In genomic region chr19:33731886-33732285, GRCh38 we compare ENCODE assay signal across 20 cellular contexts.
DNase-seq lines count a peak whose midpoint lies in the region; ATAC-seq, FAIRE-seq and TF ChIP-seq lines count a peak whose summit lies in the region.
"Had no signal": no experiment of that assay in that cellular context is flagged by ENCODE, and none has a peak within 500 bp of the region (broad histone marks: within the 10 kb centered on the region; RNA-seq: fewer than 3 reads in every experiment).

No MANE protein-coding gene starts in this region.

- no peaks in the 10 kb centered on the region for H3K36me3 Mint-ChIP-seq in activated CD8-positive, alpha-beta T cell treated with anti-CD3 and anti-CD28 coated beads for 36 hours (ENCODE audit: low read depth)
- H3K36me3 Mint-ChIP-seq: CD4-positive, alpha-beta memory T cell had no signal

- intact Hi-C loops in kidney (cut with DNase I) = no loop called here
- intact Hi-C loops in spleen (cut with DNase I; ENCODE audit: low total_unique reads) = no loop called here
- intact Hi-C loops in activated CD8-positive, alpha-beta T cell treated with anti-CD3 and anti-CD28 coated beads for 36 hours (cut with micrococcal nuclease) = no loop called here

- POLR2A ChIA-PET in activated CD8-positive, alpha-beta T cell treated with anti-CD3 and anti-CD28 coated beads for 36 hours (lab: Charles Lee) = no interaction called here

- H3K9me3 ChIP-seq in kidney (ENCODE audit: control insufficient read depth in 1 of 2, low read length in 2 of 2) (peaks cover 0 to 6% of the 10 kb centered on the region in 2 donors), spleen (peaks cover 0 to 25% (median 14%) of the 10 kb centered on the region in 8 donors), Peyer's patch (no peaks in the 10 kb centered on the region)
- H3K9me3 ChIP-seq: BE2C had no signal

- no peak overlapping the region for H3K9ac ChIP-seq in kidney (ENCODE audit: low read length in 2 of 2)

- no peak for FAIRE-seq in kidney (lab: Jason Lieb, UNC)
- FAIRE-seq: D721Med, G401.6, GM12891 had no signal

- 53 to 78% (median 76%) methylated on average over 7 of the region's 7 CpGs for WGBS in spleen, 5 donors

- no peak overlapping the region for H3K4me3 Mint-ChIP-seq in activated CD8-positive, alpha-beta T cell treated with anti-CD3 and anti-CD28 coated beads for 36 hours
- H3K4me3 Mint-ChIP-seq: CD4-positive, alpha-beta memory T cell had no signal

- DNase-seq in NCI-H2227 treated with DMSO at 0.1 percent for 48 hours (lab: John Stamatoyannopoulos, UW) = peak; percentile 73
- peak; percentile 7 for DNase-seq in NCI-H69 (lab: John Stamatoyannopoulos, UW)
- DNase-seq in kidney = peak; percentile 13
- peak; percentile 42 for DNase-seq in spleen
- no peak for DNase-seq in HT-29 (ENCODE audit: low spot score)
- no peak for DNase-seq in Peyer's patch
- no peak for DNase-seq in activated CD8-positive, alpha-beta T cell treated with anti-CD3 and anti-CD28 coated beads for 36 hours
- DNase-seq: BE2C; CD4-positive, alpha-beta memory T cell; COR-L47; DMS153; DMS79 treated with DMSO at 0.1 percent for 48 hours; EL had no signal

- H3K27ac ChIP-seq in kidney (ENCODE audit: low read depth in 2 of 2, low read length in 2 of 2) (no peak overlapping the region), spleen (no peak overlapping the region), Peyer's patch (no peak overlapping the region)
- H3K27ac ChIP-seq: A549, C4-2B, HL-60 had no signal

- H3K4me1 ChIP-seq in kidney (ENCODE audit: control insufficient read depth in 1 of 2, insufficient read depth in 1 of 2, low read depth in 1 of 2, low read length in 2 of 2) (no peaks in the 10 kb centered on the region), spleen (no peaks in the 10 kb centered on the region), Peyer's patch (no peaks in the 10 kb centered on the region)
- H3K4me1 ChIP-seq: A549 had no signal

- no peak overlapping the region for H3K27ac Mint-ChIP-seq in activated CD8-positive, alpha-beta T cell treated with anti-CD3 and anti-CD28 coated beads for 36 hours
- H3K27ac Mint-ChIP-seq: CD4-positive, alpha-beta memory T cell had no signal

- peaks cover 0 to 36% (median 0%) of the 10 kb centered on the region in 7 donors for H3K27me3 ChIP-seq in spleen (replicated peaks in 1 of 7)
- no peaks in the 10 kb centered on the region for H3K27me3 ChIP-seq in Peyer's patch
- H3K27me3 ChIP-seq: BE2C had no signal

- peaks cover 4% of the 10 kb centered on the region for H3K9me3 Mint-ChIP-seq in activated CD8-positive, alpha-beta T cell treated with anti-CD3 and anti-CD28 coated beads for 36 hours

- no peak for ATAC-seq in activated CD8-positive, alpha-beta T cell treated with anti-CD3 and anti-CD28 coated beads for 36 hours
- ATAC-seq: A549, HCT116 had no signal

- CTCF ChIA-PET in activated CD8-positive, alpha-beta T cell treated with anti-CD3 and anti-CD28 coated beads for 36 hours (lab: Charles Lee) = no interaction called here

- peaks cover 2% of the 10 kb centered on the region for H3K27me3 Mint-ChIP-seq in activated CD8-positive, alpha-beta T cell treated with anti-CD3 and anti-CD28 coated beads for 36 hours

- no peaks in the 10 kb centered on the region for H3K4me1 Mint-ChIP-seq in activated CD8-positive, alpha-beta T cell treated with anti-CD3 and anti-CD28 coated beads for 36 hours (ENCODE audit: low read depth)
- H3K4me1 Mint-ChIP-seq: CD4-positive, alpha-beta memory T cell had no signal

- H3K4me3 ChIP-seq in kidney (ENCODE audit: low read length in 2 of 2) (no peak overlapping the region), spleen (no peak overlapping the region), Peyer's patch (no peak overlapping the region)
- H3K4me3 ChIP-seq: A549 had no signal

- H3K36me3 ChIP-seq in kidney (ENCODE audit: control insufficient read depth in 1 of 2, insufficient read depth in 2 of 2, low read length in 2 of 2) = no peaks in the 10 kb centered on the region
- no peaks in the 10 kb centered on the region for H3K36me3 ChIP-seq in spleen
- no peaks in the 10 kb centered on the region for H3K36me3 ChIP-seq in Peyer's patch
- H3K36me3 ChIP-seq: BE2C had no signal

- TF ChIP-seq POLR2A in spleen (IDR thresholded peaks at IDR 0.05) = no peak
- TF ChIP-seq POLR2A in Peyer's patch (IDR thresholded peaks at IDR 0.05) = no peak

- no peak for TF ChIP-seq CTCF in kidney (IDR thresholded peaks at IDR 0.05; ENCODE audit: borderline replicate concordance, extremely low read depth, insufficient read depth)
- no peak for TF ChIP-seq CTCF in spleen (IDR thresholded peaks at IDR 0.05 in 8 of 11, conservative IDR thresholded peaks at IDR 0.05 in 3 of 11)
- no peak for TF ChIP-seq CTCF in Peyer's patch (IDR thresholded peaks at IDR 0.05)
- no peak for TF ChIP-seq CTCF in activated CD8-positive, alpha-beta T cell treated with anti-CD3 and anti-CD28 coated beads for 36 hours (IDR thresholded peaks at IDR 0.05)

Comparison
In these comparisons a context has a peak if more than half of its experiments do, and no peak if none do; other contexts are left out.
1. DNase-seq: peak in NCI-H2227 treated with DMSO at 0.1 percent for 48 hours (single experiment), NCI-H69 (single experiment), kidney (single experiment) and spleen (single experiment); none in HT-29 (single experiment), Peyer's patch (0 of 3) and activated CD8-positive, alpha-beta T cell treated with anti-CD3 and anti-CD28 coated beads for 36 hours (single experiment).